8 cellular contexts compared by ENCODE assay signal in the genomic region with DNA sequence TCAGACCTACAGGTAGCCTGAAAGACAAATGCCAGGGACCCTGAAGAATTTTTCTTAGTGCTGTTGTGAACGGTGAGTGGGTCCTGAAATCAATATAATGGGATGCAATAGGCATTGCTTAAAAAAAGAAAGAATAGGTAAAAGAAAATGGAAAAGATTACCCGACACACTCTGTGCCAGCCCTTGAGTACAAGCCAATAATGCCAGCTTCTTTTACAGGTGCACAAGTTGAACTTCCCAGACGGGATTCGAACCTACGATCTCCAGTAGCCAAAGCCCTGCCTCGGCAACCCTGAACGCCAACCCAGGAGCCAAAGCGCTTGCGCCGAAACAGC. TPM values are rescaled to one million over a fixed set of nuclear protein-coding genes. Genes with fewer than 3 reads are reported as not detected.
DNase-seq lines count a peak whose midpoint lies in the region; ATAC-seq and TF ChIP-seq lines count a peak whose summit lies in the region.

No MANE protein-coding gene starts in this region.

- H3K27ac ChIP-seq in DND-41 (ENCODE audit: low read length) (peak overlapping the region; percentile 80), OCI-LY7 (ENCODE audit: low read depth, low read length, poor library complexity, severe bottlenecking) (peak overlapping the region; percentile 42), parathyroid adenoma (no peak overlapping the region)

- H3K27me3 Mint-ChIP-seq in endothelial cell (ENCODE audit: unreplicated experiment): peaks cover 3% of the 10 kb centered on the region

- peak overlapping the region; percentile 80 for H2AFZ ChIP-seq in DND-41 (ENCODE audit: low read depth, low read length)
- H2AFZ ChIP-seq in OCI-LY7 (ENCODE audit: low read length): peak overlapping the region; percentile 95
- H2AFZ ChIP-seq in parathyroid adenoma: peak overlapping the region; percentile 82

- H3K36me3 ChIP-seq in DND-41 (ENCODE audit: insufficient read depth, low read length) (no peaks in the 10 kb centered on the region), OCI-LY7 (ENCODE audit: insufficient read depth, low read length) (no peaks in the 10 kb centered on the region), parathyroid adenoma (ENCODE audit: control insufficient read depth, insufficient read depth, low read length) (no peaks in the 10 kb centered on the region)

- POLR2A ChIA-PET in OCI-LY7 (lab: Charles Lee): interaction anchor here (0.7 to 1.7 kb wide), 6 partner anchors 10 to 532 kb away, joined by 3 to 7 read pairs (median 3); no protein-coding TSS in a partner anchor

- peaks cover 13% of the 10 kb centered on the region for H3K4me1 Mint-ChIP-seq in endothelial cell (ENCODE audit: unreplicated experiment)

- H3K9ac ChIP-seq in DND-41 (ENCODE audit: low read depth, low read length) (peak overlapping the region; percentile 74), parathyroid adenoma (no peak overlapping the region)

- TF ChIP-seq CTCF in DND-41 (IDR thresholded peaks at IDR 0.05; ENCODE audit: borderline replicate concordance, extremely low read depth, low read length, poor library complexity, severe bottlenecking): no peak
- no peak for TF ChIP-seq CTCF in OCI-LY7 (conservative IDR thresholded peaks at IDR 0.05; ENCODE audit: low read length)
- no peak for TF ChIP-seq CTCF in endothelial cell (IDR thresholded peaks at IDR 0.05; ENCODE audit: unreplicated experiment)
- TF ChIP-seq CTCF in parathyroid adenoma (IDR thresholded peaks at IDR 0.05): no peak

- no peaks in the 10 kb centered on the region for H4K20me1 ChIP-seq in DND-41 (ENCODE audit: insufficient read depth, low read length)
- no peaks in the 10 kb centered on the region for H4K20me1 ChIP-seq in OCI-LY7 (ENCODE audit: insufficient read depth, low read length)

- H3K27ac Mint-ChIP-seq in endothelial cell (ENCODE audit: unreplicated experiment): peak overlapping the region; percentile 97

- no peaks in the 10 kb centered on the region for H3K9me3 ChIP-seq in DND-41 (ENCODE audit: insufficient read depth, low read length, severe bottlenecking)
- H3K9me3 ChIP-seq in OCI-LY7 (ENCODE audit: low read length): no peaks in the 10 kb centered on the region
- H3K9me3 ChIP-seq in parathyroid adenoma (ENCODE audit: control insufficient read depth, low read length): no peaks in the 10 kb centered on the region

- peak overlapping the region; percentile 97 for H3K4me3 Mint-ChIP-seq in endothelial cell (ENCODE audit: unreplicated experiment)

- H3K4me2 ChIP-seq in DND-41 (ENCODE audit: insufficient read depth, low read length): peak overlapping the region; percentile 92
- H3K4me2 ChIP-seq in OCI-LY7 (ENCODE audit: low read length): peak overlapping the region; percentile 97
- H3K4me2 ChIP-seq in parathyroid adenoma (ENCODE audit: low read length): no peak overlapping the region

- intact Hi-C loops in OCI-LY7 (cut with micrococcal nuclease; ENCODE audit: unreplicated experiment): loop anchor here (5.0 kb wide), 2 partner anchors 65 to 220 kb away; a partner anchor contains a TSS

- CTCF ChIA-PET in OCI-LY7 (lab: Charles Lee; ENCODE audit: unreplicated experiment): interaction anchor here (0.5 kb wide), 1 partner anchor 94 kb away, joined by 3 read pairs; no protein-coding TSS in a partner anchor

- no TSS peak for BruUV-seq in OCI-LY7 (replicated peaks; lab: Mats Ljungman, UMichigan)

- DNase-seq in DND-41: no peak
- DNase-seq in OCI-LY7 (ENCODE audit: low spot score): no peak
- no peak for DNase-seq in endothelial cell (ENCODE audit: low spot score)
- DNase-seq in D341Med (ENCODE audit: low spot score): no peak
- no peak for DNase-seq in NCI-H146 (lab: John Stamatoyannopoulos, UW)

- H3K4me3 ChIP-seq in DND-41 (ENCODE audit: low read depth in 1 of 2, low read length in 2 of 2) (peak overlapping the region; percentile 53 to 63; a peak in 3 of 4 replicates), OCI-LY7 (ENCODE audit: low read depth, low read length, poor library complexity, severe bottlenecking) (peak overlapping the region; percentile 73), parathyroid adenoma (ENCODE audit: low read depth, low read length) (no peak overlapping the region)

- H3K9me2 ChIP-seq in OCI-LY7 (ENCODE audit: insufficient read depth, low read length): no peaks in the 10 kb centered on the region

- peaks cover 4% of the 10 kb centered on the region for H3K36me3 Mint-ChIP-seq in endothelial cell (ENCODE audit: low read depth, unreplicated experiment)

- H3K27me3 ChIP-seq in DND-41 (ENCODE audit: insufficient read depth, low read length, poor library complexity): no peaks in the 10 kb centered on the region
- no peaks in the 10 kb centered on the region for H3K27me3 ChIP-seq in parathyroid adenoma (ENCODE audit: control insufficient read depth, insufficient read depth, low read length)

- H3K9me3 Mint-ChIP-seq in endothelial cell (ENCODE audit: unreplicated experiment): no peaks in the 10 kb centered on the region

- H3K79me2 ChIP-seq in DND-41 (ENCODE audit: insufficient read depth, low read length): peaks cover 12% of the 10 kb centered on the region
- peaks cover 7% of the 10 kb centered on the region; the same call in 1 of the 2 replicates for H3K79me2 ChIP-seq in OCI-LY7 (ENCODE audit: insufficient read depth, low read depth, low read length)
- H3K79me2 ChIP-seq in parathyroid adenoma: no peaks in the 10 kb centered on the region

- H3K4me1 ChIP-seq in DND-41 (ENCODE audit: insufficient read depth, low read length) (peaks cover 28% of the 10 kb centered on the region), OCI-LY7 (ENCODE audit: insufficient read depth, low read length, poor library complexity, severe bottlenecking) (peaks cover 10% of the 10 kb centered on the region), parathyroid adenoma (peaks cover 3% of the 10 kb centered on the region)

- ATAC-seq in DND-41 (ENCODE audit: insufficient read depth, low read depth) (no peak), GM21447 (IDR thresholded peaks at IDR 0.05; ENCODE audit: unreplicated experiment) (no peak), HG03196 (IDR thresholded peaks at IDR 0.05; ENCODE audit: unreplicated experiment) (no peak)

RNA-seq across cellular contexts. Expression of a gene that starts 24.7 kb away (rescaled TPM):
- not detected in 2 replicates for total RNA-seq in OCI-LY7 (2014; rRNA removed; shearing (Covaris generic))
- total RNA-seq in OCI-LY7 (2022) (not detected in 2 replicates), endothelial cell (ENCODE audit: unreplicated experiment) (not detected)

RNA-seq across cellular contexts. Expression of a gene that starts 40.3 kb away (rescaled TPM):
- 21.1 and 27.0 TPM in 2 replicates for total RNA-seq in OCI-LY7 (2014; rRNA removed; shearing (Covaris generic))
- total RNA-seq in OCI-LY7 (2022) (33.0 and 34.2 TPM in 2 replicates), endothelial cell (ENCODE audit: unreplicated experiment) (6.8 TPM)

RNA-seq across cellular contexts. Expression of a gene that starts 49.5 kb away (rescaled TPM):
- not detected in 2 replicates for total RNA-seq in OCI-LY7 (2014; rRNA removed; shearing (Covaris generic))
- not detected in 2 replicates for total RNA-seq in OCI-LY7 (2022)
- total RNA-seq in endothelial cell (ENCODE audit: unreplicated experiment): not detected

RNA-seq across cellular contexts. Expression of a gene that starts 53.2 kb away (rescaled TPM):
- total RNA-seq in OCI-LY7 (2014; rRNA removed; shearing (Covaris generic)): 43.9 and 44.8 TPM in 2 replicates
- total RNA-seq in OCI-LY7 (2022) (87.0 and 89.7 TPM in 2 replicates), endothelial cell (ENCODE audit: unreplicated experiment) (2.7 TPM)
